Comparison of ENCODE assay signal across 10 cellular contexts in genomic region chr7:73681031-73681430, GRCh38. TPM values are rescaled to one million over a fixed set of nuclear protein-coding genes. Genes with fewer than 3 reads are reported as not detected.
DNase-seq lines count a peak whose midpoint lies in the region; ATAC-seq and TF ChIP-seq lines count a peak whose summit lies in the region.
"Had no signal": no experiment of that assay in that cellular context is flagged by ENCODE, and none has a peak within 500 bp of the region (broad histone marks: within the 10 kb centered on the region; RNA-seq: fewer than 3 reads in every experiment).

No MANE protein-coding gene starts in this region.

- TF ChIP-seq EP300 in neural cell (conservative IDR thresholded peaks at IDR 0.05; ENCODE audit: poor library complexity, severe bottlenecking) = no peak

- peaks cover 29% of the 10 kb centered on the region for H3K4me1 Mint-ChIP-seq in central memory CD8-positive, alpha-beta T cell

- H3K4me2 ChIP-seq in DOHH2 (ENCODE audit: low read length) (peak overlapping the region; percentile 74), neural cell (ENCODE audit: low read length) (peak overlapping the region; percentile 41)

- H3K9me3 ChIP-seq in DOHH2 (ENCODE audit: control insufficient read depth, insufficient read depth, low read length) (no peaks in the 10 kb centered on the region), neural cell (ENCODE audit: low read length) (no peaks in the 10 kb centered on the region)
- H3K9me3 ChIP-seq: colonic mucosa had no signal

- H3K36me3 ChIP-seq in DOHH2 (ENCODE audit: control insufficient read depth, low read length) = peaks cover 41% of the 10 kb centered on the region
- no peaks in the 10 kb centered on the region for H3K36me3 ChIP-seq in neural cell (ENCODE audit: insufficient read depth, low read length)
- H3K36me3 ChIP-seq: colonic mucosa had no signal

- H4K20me1 ChIP-seq in DOHH2 (ENCODE audit: control insufficient read depth, insufficient read depth, low read depth, low read length) (0 out of 2 replicates have a peak, but pooled peaks cover 3% of the 10 kb centered on the region), neural cell (ENCODE audit: insufficient read depth) (no peaks in the 10 kb centered on the region)

- TF ChIP-seq CTCF in DOHH2 (IDR thresholded peaks at IDR 0.05; ENCODE audit: low read depth, low read length, poor library complexity, severe bottlenecking) = no peak
- no peak for TF ChIP-seq CTCF in neural cell (IDR thresholded peaks at IDR 0.05; ENCODE audit: poor library complexity, severe bottlenecking)

- H3K9ac ChIP-seq in neural cell (ENCODE audit: low read length) = no peak overlapping the region

- peaks cover 24% of the 10 kb centered on the region for H3K36me3 Mint-ChIP-seq in central memory CD8-positive, alpha-beta T cell (ENCODE audit: insufficient read depth)

- no peak overlapping the region for H2AFZ ChIP-seq in neural cell (ENCODE audit: low read depth, low read length)

- DNase-seq in NCI-H226 (peak; percentile 16), NCI-H345 treated with DMSO at 0.1 percent for 48 hours (lab: John Stamatoyannopoulos, UW; ENCODE audit: unreplicated experiment) (no peak), left colon (no peak)
- DNase-seq in central memory CD8-positive, alpha-beta T cell (ENCODE audit: low spot score in 2 of 2) = no peak
- DNase-seq: colonic mucosa, NCI-H526 treated with DMSO at 0.1 percent for 48 hours had no signal

- H3K9me3 Mint-ChIP-seq in central memory CD8-positive, alpha-beta T cell = no peaks in the 10 kb centered on the region

- H3K9me2 ChIP-seq in DOHH2 (replicated peaks; ENCODE audit: control insufficient read depth, low read length) (no peaks in the 10 kb centered on the region), neural cell (ENCODE audit: insufficient read depth, low read length) (no peaks in the 10 kb centered on the region)

- H3K4me1 ChIP-seq in DOHH2 (ENCODE audit: control insufficient read depth, low read length) = peaks cover 26% of the 10 kb centered on the region

- H3F3A ChIP-seq in DOHH2 (ENCODE audit: control insufficient read depth, insufficient read depth) (no peaks in the 10 kb centered on the region), neural cell (ENCODE audit: insufficient read depth, low read length, poor library complexity, severe bottlenecking) (no peaks in the 10 kb centered on the region)

- H3K27me3 ChIP-seq in DOHH2 (ENCODE audit: control insufficient read depth, low read length) (no peaks in the 10 kb centered on the region), neural cell (ENCODE audit: insufficient read depth, low read depth, low read length) (no peaks in the 10 kb centered on the region)
- H3K27me3 ChIP-seq: colonic mucosa had no signal

- H3K79me2 ChIP-seq in DOHH2 (ENCODE audit: control insufficient read depth, low read length) = peaks cover 77% of the 10 kb centered on the region
- H3K79me2 ChIP-seq in neural cell (replicated peaks; ENCODE audit: insufficient read depth, low read length) = peaks cover 36% of the 10 kb centered on the region

- intact Hi-C loops in left colon (cut with DNase I, micrococcal nuclease) = no loop called here

- no peaks in the 10 kb centered on the region for H3K27me3 Mint-ChIP-seq in central memory CD8-positive, alpha-beta T cell

- no peak for ATAC-seq in central memory CD8-positive, alpha-beta T cell (replicated peaks; ENCODE audit: extremely low read depth, poor library complexity, severe bottlenecking)
- ATAC-seq in HG02588 (IDR thresholded peaks at IDR 0.05; ENCODE audit: unreplicated experiment) = no peak
- no peak for ATAC-seq in left colon
- ATAC-seq in HG03045 (IDR thresholded peaks at IDR 0.05; ENCODE audit: unreplicated experiment) = no peak

- peak overlapping the region; percentile 96 for H3K4me3 Mint-ChIP-seq in central memory CD8-positive, alpha-beta T cell

- no peak overlapping the region for H3K27ac Mint-ChIP-seq in central memory CD8-positive, alpha-beta T cell (ENCODE audit: low read depth)

- no peak for TF ChIP-seq RAD21 in neural cell (conservative IDR thresholded peaks at IDR 0.05)

- H3K27ac ChIP-seq in DOHH2 (ENCODE audit: low read depth, low read length) (no peak overlapping the region), neural cell (ENCODE audit: low read length) (no peak overlapping the region)
- H3K27ac ChIP-seq: colonic mucosa had no signal

- H3K4me3 ChIP-seq in DOHH2 (ENCODE audit: low read length) = peak overlapping the region; percentile 80; the same call in 1 of the 2 replicates
- H3K4me3 ChIP-seq in neural cell (ENCODE audit: low read length) = peak overlapping the region; percentile 99
- H3K4me3 ChIP-seq: colonic mucosa had no signal

TF ChIP-seq in neural cell, 6 proteins besides CTCF, POLR2A, EP300 and RAD21:
- TF ChIP-seq REST (IDR thresholded peaks at IDR 0.05; ENCODE audit: borderline replicate concordance) (no peak), POLR2AphosphoS5 (IDR thresholded peaks at IDR 0.05) (no peak), MXI1 (conservative IDR thresholded peaks at IDR 0.05; ENCODE audit: poor library complexity, severe bottlenecking) (no peak), SMC3 (conservative IDR thresholded peaks at IDR 0.05; ENCODE audit: poor library complexity) (no peak), EZH2 (IDR thresholded peaks at IDR 0.05; ENCODE audit: borderline replicate concordance, insufficient read depth, low read length, poor library complexity, severe bottlenecking) (no peak), TAF1 (IDR thresholded peaks at IDR 0.05; ENCODE audit: low read depth) (no peak)

RNA-seq across cellular contexts. Expression of gene DNAJC30, which starts 2.2 kb away (rescaled TPM):
- polyA plus RNA-seq in neural cell = 1.1 and 1.3 TPM in 2 replicates
- polyA minus RNA-seq in neural cell = 3.1 and 4.1 TPM in 2 replicates
- total RNA-seq in left colon = 10 to 100 TPM in 1 of 2 donors, 1 to 10 TPM in 1; 8.5 to 10.0 TPM

RNA-seq across cellular contexts. Expression of gene BUD23, which starts 2.4 kb away (rescaled TPM):
- 75.9 and 82.9 TPM in 2 replicates for polyA plus RNA-seq in neural cell
- 29.9 and 33.5 TPM in 2 replicates for polyA minus RNA-seq in neural cell
- total RNA-seq in left colon = 10 to 100 TPM; 39.0 to 48.2 TPM

RNA-seq across cellular contexts. Expression of gene VPS37D, which starts 13.4 kb away (rescaled TPM):
- 52.7 and 56.3 TPM in 2 replicates for polyA plus RNA-seq in neural cell
- 31.1 and 36.5 TPM in 2 replicates for polyA minus RNA-seq in neural cell
- under 1 TPM; 0.70 to 0.78 TPM for total RNA-seq in left colon

RNA-seq across cellular contexts. Expression of gene STX1A, which starts 38.4 kb away (rescaled TPM):
- polyA plus RNA-seq in neural cell = 123 and 144 TPM in 2 replicates
- polyA minus RNA-seq in neural cell = 39.2 and 39.8 TPM in 2 replicates
- total RNA-seq in left colon = 1 to 10 TPM; 4.7 to 6.9 TPM

RNA-seq across cellular contexts. Expression of gene MLXIPL, which starts 56.7 kb away (rescaled TPM):
- 1.8 TPM in 1 of 2 replicates, not detected in the other for polyA plus RNA-seq in neural cell
- polyA minus RNA-seq in neural cell = not detected in 2 replicates
- 10 to 100 TPM; 13.2 to 23.3 TPM for total RNA-seq in left colon
